23 cellular contexts compared by ENCODE assay signal in the genomic region with DNA sequence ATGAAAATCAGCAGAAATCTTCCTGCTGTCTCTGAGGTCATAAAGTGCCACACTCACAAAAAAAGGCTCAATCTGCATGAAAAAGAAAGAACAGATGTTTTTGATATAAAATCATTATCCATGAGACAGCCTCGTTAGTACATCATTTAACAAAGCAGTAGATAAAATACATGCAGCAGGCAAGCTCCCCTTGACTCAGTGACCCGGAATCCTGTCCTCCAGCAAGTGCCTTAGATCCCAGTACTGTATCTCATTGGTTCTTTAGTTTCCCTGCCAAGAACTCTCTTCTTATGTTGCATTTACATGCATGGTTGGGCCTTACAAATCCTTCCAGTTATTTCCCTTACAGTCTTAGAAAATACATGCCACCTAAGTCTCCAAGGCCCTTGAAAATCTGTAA.
A peak's percentile ranks its signal among the peaks of the same experiment; 100 is the strongest.
DNase-seq lines count a peak whose midpoint lies in the region; ATAC-seq, FAIRE-seq and TF ChIP-seq lines count a peak whose summit lies in the region.
"Had no signal": no experiment of that assay in that cellular context is flagged by ENCODE, and none has a peak within 500 bp of the region (broad histone marks: within the 10 kb centered on the region; RNA-seq: fewer than 3 reads in every experiment).

No MANE protein-coding gene starts in this region.

- TF ChIP-seq RAD21 in HepG2 (CRISPR knock-in tag; IDR thresholded peaks at IDR 0.05): no peak

- H3K27me3 ChIP-seq in A673 (replicated peaks; ENCODE audit: insufficient read depth, low read depth, low read length, poor library complexity) (no peaks in the 10 kb centered on the region), mesenchymal stem cell (ENCODE audit: control insufficient read depth in 1 of 2, insufficient read depth in 1 of 2, low read length in 2 of 2) (no peaks in the 10 kb centered on the region), HepG2 (ENCODE audit: control insufficient read depth in 1 of 2, insufficient read depth in 2 of 2, low read length in 2 of 2) (no peaks in the 10 kb centered on the region)
- H3K27me3 ChIP-seq: ascending aorta, BE2C, tibial artery had no signal

- no peak overlapping the region for H3K4ac ChIP-seq in mesenchymal stem cell (ENCODE audit: low read depth in 1 of 2, low read length in 2 of 2)

- ATAC-seq in GM21528 (IDR thresholded peaks at IDR 0.05; ENCODE audit: low FRiP score, unreplicated experiment): no peak
- ATAC-seq in HepG2: no peak

- H3K36me3 ChIP-seq in A673 (ENCODE audit: insufficient read depth, low read length, poor library complexity, severe bottlenecking) (no peaks in the 10 kb centered on the region), mesenchymal stem cell (ENCODE audit: control insufficient read depth in 1 of 2, insufficient read depth in 2 of 2, low read depth in 1 of 2, low read length in 2 of 2) (peaks cover 0 to 76% of the 10 kb centered on the region in 2 experiments), HepG2 (replicated peaks in 1 of 2; ENCODE audit: control insufficient read depth in 1 of 2, insufficient read depth in 2 of 2, low read length in 2 of 2) (no peaks in the 10 kb centered on the region)
- H3K36me3 ChIP-seq: BE2C had no signal

- H3K4me1 ChIP-seq in A673 (ENCODE audit: insufficient read depth, low read length, poor library complexity, severe bottlenecking) (no peaks in the 10 kb centered on the region), mesenchymal stem cell (ENCODE audit: control insufficient read depth, insufficient read depth, low read depth, low read length) (no peaks in the 10 kb centered on the region), HepG2 (ENCODE audit: insufficient read depth, low read length) (no peaks in the 10 kb centered on the region)
- H3K4me1 ChIP-seq: BE2C had no signal

- FAIRE-seq in HepG2 (lab: Jason Lieb, UNC): no peak
- FAIRE-seq: H1, keratinocyte had no signal

- no peak for TF ChIP-seq EP300 in HepG2 (IDR thresholded peaks at IDR 0.05; ENCODE audit: low read depth in 2 of 2, low read length in 2 of 2)
- no peak for TF ChIP-seq EP300 in HepG2 (CRISPR knock-in tag; IDR thresholded peaks at IDR 0.05; ENCODE audit: borderline replicate concordance)

- POLR2A ChIA-PET in A673 (lab: Charles Lee; ENCODE audit: low non-redundant PET): no interaction called here
- POLR2A ChIA-PET in HepG2 (lab: Yijun Ruan, JAX): no interaction called here

- H4K8ac ChIP-seq in mesenchymal stem cell (ENCODE audit: low read length): no peak overlapping the region

- no peak overlapping the region for H3K14ac ChIP-seq in mesenchymal stem cell (ENCODE audit: low read length in 2 of 2)

- H3K4me2 ChIP-seq in mesenchymal stem cell (ENCODE audit: low read length, poor library complexity, severe bottlenecking) (no peak overlapping the region), HepG2 (ENCODE audit: low read depth, low read length) (no peak overlapping the region)

- H3K9me3 ChIP-seq in A673 (ENCODE audit: low read depth, low read length, poor library complexity, severe bottlenecking) (no peaks in the 10 kb centered on the region), mesenchymal stem cell (ENCODE audit: control insufficient read depth, low read length) (no peaks in the 10 kb centered on the region), HepG2 (ENCODE audit: low read length) (no peaks in the 10 kb centered on the region)
- H3K9me3 ChIP-seq: ascending aorta, BE2C, tibial artery had no signal

- H2BK15ac ChIP-seq in mesenchymal stem cell (ENCODE audit: low read depth, poor library complexity, severe bottlenecking): no peak overlapping the region

- CTCF ChIA-PET in A673 (lab: Charles Lee): no interaction called here
- CTCF ChIA-PET in HepG2 (lab: Yijun Ruan, JAX; ENCODE audit: low intra/inter-chr PET ratio, low total read pairs): no interaction called here

- H2AK5ac ChIP-seq in mesenchymal stem cell (ENCODE audit: low read length, severe bottlenecking): no peak overlapping the region

- H3K18ac ChIP-seq in mesenchymal stem cell (ENCODE audit: low read depth in 1 of 2, low read length in 2 of 2): no peak overlapping the region

- WGBS in mesenchymal stem cell: 79% methylated on average over 2 of the region's 2 CpGs
- 2% methylated on average over 2 of the region's 2 CpGs for WGBS in HepG2 (ENCODE audit: low lambda C conversion rate)

- H3K27ac ChIP-seq in A673 (ENCODE audit: low read depth, low read length, poor library complexity, severe bottlenecking): no peak overlapping the region
- H3K27ac ChIP-seq in mesenchymal stem cell (ENCODE audit: low read length, poor library complexity, severe bottlenecking): no peak overlapping the region
- no peak overlapping the region for H3K27ac ChIP-seq in HepG2 (ENCODE audit: extremely low read length, insufficient read depth, low read length)
- H3K27ac ChIP-seq: ascending aorta, tibial artery had no signal

- no peak overlapping the region for H3K9ac ChIP-seq in mesenchymal stem cell (ENCODE audit: low read length)
- no peak overlapping the region for H3K9ac ChIP-seq in HepG2 (ENCODE audit: insufficient read depth, low read depth, low read length)

- H3K23ac ChIP-seq in mesenchymal stem cell (ENCODE audit: low read length in 2 of 2): no peak overlapping the region

- BruUV-seq in A673 (replicated peaks; lab: Mats Ljungman, UMichigan) (no TSS peak), HepG2 (replicated peaks; lab: Mats Ljungman, UMichigan) (no TSS peak)

- H3K4me3 ChIP-seq in A673 (ENCODE audit: low read depth, low read length, poor library complexity, severe bottlenecking) (no peak overlapping the region), fibroblast of mammary gland (ENCODE audit: control insufficient read depth, low read depth, low read length) (no peak overlapping the region), mesenchymal stem cell (ENCODE audit: insufficient read depth in 1 of 2, low read depth in 1 of 2, low read length in 2 of 2) (no peak overlapping the region), HepG2 (replicated peaks in 1 of 3; ENCODE audit: insufficient read depth in 1 of 3, low read depth in 2 of 3, low read length in 3 of 3) (no peak overlapping the region)
- H3K4me3 ChIP-seq: ascending aorta, lung, tibial artery had no signal

- DNase-seq in A673 (ENCODE audit: low spot score) (peak; percentile 39), AG09319 (ENCODE audit: extremely low read depth, low read depth) (peak; percentile 78), RPMI7951 (ENCODE audit: low read depth) (peak; percentile 44), fibroblast of mammary gland (ENCODE audit: low read depth) (peak; percentile 34), mesenchymal stem cell (no peak), ureter (ENCODE audit: low spot score) (no peak), HepG2 (ENCODE audit: low spot score) (no peak)
- DNase-seq: activated gamma-delta T cell treated with Interleukin-2 at 50 U/mL for 16 hours; BE2C; cerebellar nuclear complex; effector CD4-positive, alpha-beta T cell; erythroblast; Kasumi-1; NCI-H1930; NCI-H345; SHP77; stimulated activated CD4-positive, alpha-beta T cell treated with anti-CD3 and anti-CD28 coated beads, Interleukin-4, amount 100 ng/mL, for 24 hours; tibial artery had no signal

- TF ChIP-seq CTCF in A673 (conservative IDR thresholded peaks at IDR 0.05; ENCODE audit: low read depth, low read length) (no peak), AG09319 (IDR thresholded peaks at IDR 0.05; ENCODE audit: low read depth, low read length) (no peak), fibroblast of mammary gland (conservative IDR thresholded peaks at IDR 0.05; ENCODE audit: control insufficient read depth, insufficient read depth, low read depth, low read length) (no peak), HepG2 (CRISPR knock-in tag; IDR thresholded peaks at IDR 0.05) (no peak)

- H2AFZ ChIP-seq in mesenchymal stem cell (ENCODE audit: low read depth, low read length): no peak overlapping the region
- H2AFZ ChIP-seq in HepG2 (ENCODE audit: low read length): no peak overlapping the region

- no peak overlapping the region for H2BK120ac ChIP-seq in mesenchymal stem cell (ENCODE audit: low read depth, low read length)

- in situ Hi-C loops in HepG2 (cut with HindIII; ENCODE audit: extremely low pct_ligation_motif_present, low pct_unique_long_range_greater_than_20kb): no loop called here

- no peak overlapping the region for H4K91ac ChIP-seq in mesenchymal stem cell (ENCODE audit: low read length)

- TF ChIP-seq POLR2A in HepG2 (IDR thresholded peaks at IDR 0.05; ENCODE audit: insufficient read depth in 1 of 2, low read depth in 2 of 2, low read length in 2 of 2): no peak

- no peaks in the 10 kb centered on the region for H3K79me2 ChIP-seq in HepG2 (ENCODE audit: insufficient read depth, low read length)

- intact Hi-C loops in A673 (cut with micrococcal nuclease; ENCODE audit: unreplicated experiment) (no loop called here), HepG2 (cut with micrococcal nuclease; ENCODE audit: unreplicated experiment) (no loop called here)

- no peak overlapping the region for H2BK12ac ChIP-seq in mesenchymal stem cell (ENCODE audit: low read length in 2 of 2)

- no peak overlapping the region for H2BK5ac ChIP-seq in mesenchymal stem cell (ENCODE audit: low read depth, low read length, poor library complexity, severe bottlenecking)

- H4K20me1 ChIP-seq in HepG2 (ENCODE audit: insufficient read depth, low read length): no peaks in the 10 kb centered on the region

- H3K79me1 ChIP-seq in mesenchymal stem cell (replicated peaks; ENCODE audit: low read length, poor library complexity, severe bottlenecking): peaks cover 1% of the 10 kb centered on the region

TF ChIP-seq in HepG2, 621 proteins besides CTCF, POLR2A, EP300 and RAD21 (continues in another document):
- TF ChIP-seq NAIF1 (CRISPR knock-in tag; IDR thresholded peaks at IDR 0.05; ENCODE audit: borderline replicate concordance) (no peak), ZFY (CRISPR knock-in tag; IDR thresholded peaks at IDR 0.05) (no peak), E2F2 (CRISPR knock-in tag; IDR thresholded peaks at IDR 0.05; ENCODE audit: borderline replicate concordance) (no peak), SRSF1 (optimal IDR thresholded peaks at IDR 0.05; ENCODE audit: low read depth, low read length) (no peak), BATF2 (CRISPR knock-in tag; IDR thresholded peaks at IDR 0.05) (no peak), NKX3-1 (CRISPR knock-in tag; IDR thresholded peaks at IDR 0.05) (no peak), ONECUT2 (CRISPR knock-in tag; IDR thresholded peaks at IDR 0.05) (no peak)

Comparison
In these comparisons a context has a peak if more than half of its experiments do, and no peak if none do; other contexts are left out.
1. DNase-seq: peak in A673 (single experiment), AG09319 (single experiment), RPMI7951 (single experiment) and fibroblast of mammary gland (single experiment); none in mesenchymal stem cell (single experiment), ureter (single experiment) and HepG2 (single experiment).